9 cellular contexts compared by ENCODE assay signal in the genomic region with DNA sequence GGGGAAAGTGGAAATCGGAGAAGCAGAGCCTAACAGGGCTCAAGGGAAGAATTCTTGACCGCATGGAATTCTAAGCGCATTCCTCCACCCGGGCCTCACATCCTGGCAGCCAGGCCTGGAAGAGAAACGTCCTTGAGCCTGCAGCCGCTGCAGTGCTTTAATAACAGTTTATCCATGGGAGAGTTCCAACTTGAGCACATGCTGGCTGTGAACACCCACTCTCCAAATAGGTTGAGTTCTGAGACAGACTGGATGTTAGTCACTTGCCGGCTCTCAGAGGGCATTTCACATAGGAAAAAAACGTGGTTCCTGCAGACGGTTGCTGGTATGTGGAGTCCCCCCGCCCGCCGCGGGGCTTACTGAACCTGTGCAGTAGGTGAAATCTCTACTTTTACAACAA.
DNase-seq lines count a peak whose midpoint lies in the region; ATAC-seq and TF ChIP-seq lines count a peak whose summit lies in the region.
"Had no signal": no experiment of that assay in that cellular context is flagged by ENCODE, and none has a peak within 500 bp of the region (broad histone marks: within the 10 kb centered on the region; RNA-seq: fewer than 3 reads in every experiment).

No MANE protein-coding gene starts in this region.

- H3K9me3 ChIP-seq in colonic mucosa = no peaks in the 10 kb centered on the region
- H3K9me3 ChIP-seq in liver (ENCODE audit: control insufficient read depth in 4 of 4, low read length in 3 of 4) = no peaks in the 10 kb centered on the region
- H3K9me3 ChIP-seq in uterus = no peaks in the 10 kb centered on the region

- ATAC-seq in HG03025 (IDR thresholded peaks at IDR 0.05; ENCODE audit: low FRiP score, unreplicated experiment) = no peak
- no peak for ATAC-seq in GM18861 (IDR thresholded peaks at IDR 0.05; ENCODE audit: unreplicated experiment)

- no peak overlapping the region for H3K27ac ChIP-seq in colonic mucosa
- H3K27ac ChIP-seq in liver (ENCODE audit: low read depth in 1 of 2, low read length in 2 of 2) = no peak overlapping the region
- peak overlapping the region; percentile 18 to 65 for H3K27ac ChIP-seq in uterus

- no peaks in the 10 kb centered on the region for H3K36me3 ChIP-seq in colonic mucosa
- H3K36me3 ChIP-seq in liver (ENCODE audit: control insufficient read depth in 4 of 4, insufficient read depth in 3 of 4, low read depth in 1 of 4, low read length in 3 of 4) = no peaks in the 10 kb centered on the region
- no peaks in the 10 kb centered on the region for H3K36me3 ChIP-seq in uterus

- H3K27me3 ChIP-seq in colonic mucosa (no peaks in the 10 kb centered on the region), liver (ENCODE audit: control insufficient read depth in 4 of 4, insufficient read depth in 4 of 4, low read length in 3 of 4) (peaks cover 0 to 2% (median 0%) of the 10 kb centered on the region in 4 donors), uterus (no peaks in the 10 kb centered on the region)

- peak; percentile 19 to 45 for TF ChIP-seq RAD21 in liver (IDR thresholded peaks at IDR 0.05)

- TF ChIP-seq CTCF in colonic mucosa (IDR thresholded peaks at IDR 0.05) (no peak), liver (IDR thresholded peaks at IDR 0.05; ENCODE audit: low read depth, low read length, missing input control) (no peak), uterus (IDR thresholded peaks at IDR 0.05) (no peak)

- H3K4me3 ChIP-seq in colonic mucosa (no peak overlapping the region), liver (ENCODE audit: low read depth in 1 of 3, low read length in 3 of 3) (no peak overlapping the region), uterus (no peak overlapping the region)

- no peak for TF ChIP-seq POLR2A in uterus (IDR thresholded peaks at IDR 0.05)

- intact Hi-C loops in colonic mucosa (cut with DNase I) (loop anchor here (2.0 to 5.0 kb wide), 2 partner anchors 166 to 221 kb away; a partner anchor contains a TSS), uterus (cut with DNase I; ENCODE audit: low total_unique reads) (loop anchor here (10.0 kb wide), 1 partner anchor 163 kb away; a partner anchor contains a TSS)

- DNase-seq in NCI-H510A treated with DMSO at 0.1 percent for 48 hours (lab: John Stamatoyannopoulos, UW) (peak; percentile 20), NCI-H510A (lab: John Stamatoyannopoulos, UW) (no peak), colonic mucosa (peak; percentile 28), uterus (peak; percentile 68 to 74), NK-92 (lab: John Stamatoyannopoulos, UW; ENCODE audit: unreplicated experiment) (no peak)
- DNase-seq: naive B cell had no signal

- H3K4me1 ChIP-seq in colonic mucosa (peaks cover 5% of the 10 kb centered on the region), liver (ENCODE audit: control insufficient read depth in 4 of 4, insufficient read depth in 4 of 4, low read length in 3 of 4) (peaks cover 8 to 20% (median 16%) of the 10 kb centered on the region in 4 donors), uterus (peaks cover 0 to 5% of the 10 kb centered on the region in 2 donors)

- 55% methylated on average over 13 of the region's 13 CpGs for WGBS in liver

- H3K9ac ChIP-seq in colonic mucosa (ENCODE audit: low read depth in 2 of 2, low read length in 2 of 2) (no peak overlapping the region), liver (ENCODE audit: low read depth in 1 of 2, low read length in 2 of 2) (no peak overlapping the region)

TF ChIP-seq in liver, 16 proteins besides CTCF, POLR2A, EP300 and RAD21:
- TF ChIP-seq SP1 (IDR thresholded peaks at IDR 0.05) (no peak), NR2F2 (IDR thresholded peaks at IDR 0.05) (peak; percentile 34), HNF4A (conservative IDR thresholded peaks at IDR 0.05) (no peak), GABPA (IDR thresholded peaks at IDR 0.05 in 1 of 2, conservative IDR thresholded peaks at IDR 0.05 in 1 of 2) (no peak)
- TF ChIP-seq, protein P1, sequence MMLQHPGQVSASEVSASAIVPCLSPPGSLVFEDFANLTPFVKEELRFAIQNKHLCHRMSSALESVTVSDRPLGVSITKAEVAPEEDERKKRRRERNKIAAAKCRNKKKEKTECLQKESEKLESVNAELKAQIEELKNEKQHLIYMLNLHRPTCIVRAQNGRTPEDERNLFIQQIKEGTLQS (IDR thresholded peaks at IDR 0.05) = no peak
- TF ChIP-seq, protein P2, sequence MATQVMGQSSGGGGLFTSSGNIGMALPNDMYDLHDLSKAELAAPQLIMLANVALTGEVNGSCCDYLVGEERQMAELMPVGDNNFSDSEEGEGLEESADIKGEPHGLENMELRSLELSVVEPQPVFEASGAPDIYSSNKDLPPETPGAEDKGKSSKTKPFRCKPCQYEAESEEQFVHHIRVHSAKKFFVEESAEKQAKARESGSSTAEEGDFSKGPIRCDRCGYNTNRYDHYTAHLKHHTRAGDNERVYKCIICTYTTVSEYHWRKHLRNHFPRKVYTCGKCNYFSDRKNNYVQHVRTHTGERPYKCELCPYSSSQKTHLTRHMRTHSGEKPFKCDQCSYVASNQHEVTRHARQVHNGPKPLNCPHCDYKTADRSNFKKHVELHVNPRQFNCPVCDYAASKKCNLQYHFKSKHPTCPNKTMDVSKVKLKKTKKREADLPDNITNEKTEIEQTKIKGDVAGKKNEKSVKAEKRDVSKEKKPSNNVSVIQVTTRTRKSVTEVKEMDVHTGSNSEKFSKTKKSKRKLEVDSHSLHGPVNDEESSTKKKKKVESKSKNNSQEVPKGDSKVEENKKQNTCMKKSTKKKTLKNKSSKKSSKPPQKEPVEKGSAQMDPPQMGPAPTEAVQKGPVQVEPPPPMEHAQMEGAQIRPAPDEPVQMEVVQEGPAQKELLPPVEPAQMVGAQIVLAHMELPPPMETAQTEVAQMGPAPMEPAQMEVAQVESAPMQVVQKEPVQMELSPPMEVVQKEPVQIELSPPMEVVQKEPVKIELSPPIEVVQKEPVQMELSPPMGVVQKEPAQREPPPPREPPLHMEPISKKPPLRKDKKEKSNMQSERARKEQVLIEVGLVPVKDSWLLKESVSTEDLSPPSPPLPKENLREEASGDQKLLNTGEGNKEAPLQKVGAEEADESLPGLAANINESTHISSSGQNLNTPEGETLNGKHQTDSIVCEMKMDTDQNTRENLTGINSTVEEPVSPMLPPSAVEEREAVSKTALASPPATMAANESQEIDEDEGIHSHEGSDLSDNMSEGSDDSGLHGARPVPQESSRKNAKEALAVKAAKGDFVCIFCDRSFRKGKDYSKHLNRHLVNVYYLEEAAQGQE (IDR thresholded peaks at IDR 0.05) = no peak
- TF ChIP-seq, protein P3, sequence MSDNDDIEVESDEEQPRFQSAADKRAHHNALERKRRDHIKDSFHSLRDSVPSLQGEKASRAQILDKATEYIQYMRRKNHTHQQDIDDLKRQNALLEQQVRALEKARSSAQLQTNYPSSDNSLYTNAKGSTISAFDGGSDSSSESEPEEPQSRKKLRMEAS (IDR thresholded peaks at IDR 0.05) = peak; percentile 20
- TF ChIP-seq, protein P4, sequence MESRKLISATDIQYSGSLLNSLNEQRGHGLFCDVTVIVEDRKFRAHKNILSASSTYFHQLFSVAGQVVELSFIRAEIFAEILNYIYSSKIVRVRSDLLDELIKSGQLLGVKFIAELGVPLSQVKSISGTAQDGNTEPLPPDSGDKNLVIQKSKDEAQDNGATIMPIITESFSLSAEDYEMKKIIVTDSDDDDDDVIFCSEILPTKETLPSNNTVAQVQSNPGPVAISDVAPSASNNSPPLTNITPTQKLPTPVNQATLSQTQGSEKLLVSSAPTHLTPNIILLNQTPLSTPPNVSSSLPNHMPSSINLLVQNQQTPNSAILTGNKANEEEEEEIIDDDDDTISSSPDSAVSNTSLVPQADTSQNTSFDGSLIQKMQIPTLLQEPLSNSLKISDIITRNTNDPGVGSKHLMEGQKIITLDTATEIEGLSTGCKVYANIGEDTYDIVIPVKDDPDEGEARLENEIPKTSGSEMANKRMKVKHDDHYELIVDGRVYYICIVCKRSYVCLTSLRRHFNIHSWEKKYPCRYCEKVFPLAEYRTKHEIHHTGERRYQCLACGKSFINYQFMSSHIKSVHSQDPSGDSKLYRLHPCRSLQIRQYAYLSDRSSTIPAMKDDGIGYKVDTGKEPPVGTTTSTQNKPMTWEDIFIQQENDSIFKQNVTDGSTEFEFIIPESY (IDR thresholded peaks at IDR 0.05) = no peak

Comparison
In these comparisons a context has a peak if more than half of its experiments do, and no peak if none do; other contexts are left out.
1. DNase-seq: peak in NCI-H510A treated with DMSO at 0.1 percent for 48 hours (single experiment), colonic mucosa (single experiment) and uterus (2 of 2); none in NCI-H510A (single experiment) and NK-92 (single experiment).
2. H3K27ac ChIP-seq: peak in uterus (2 of 2); none in colonic mucosa (single experiment) and liver (0 of 2).